In genomic region chr13:114269281-114269770, GRCh38 we compare ENCODE assay signal across 22 cellular contexts. TPM values are rescaled to one million over a fixed set of nuclear protein-coding genes. Genes with fewer than 3 reads are reported as not detected.
A peak's percentile ranks its signal among the peaks of the same experiment; 100 is the strongest.
DNase-seq lines count a peak whose midpoint lies in the region; ATAC-seq and TF ChIP-seq lines count a peak whose summit lies in the region.
"Had no signal": no experiment of that assay in that cellular context is flagged by ENCODE, and none has a peak within 500 bp of the region (broad histone marks: within the 10 kb centered on the region; RNA-seq: fewer than 3 reads in every experiment).

No MANE protein-coding gene starts in this region.

- H3K9me3 ChIP-seq in CD4-positive, alpha-beta T cell (ENCODE audit: control insufficient read depth, low read length) = no peaks in the 10 kb centered on the region
- no peaks in the 10 kb centered on the region for H3K9me3 ChIP-seq in CD8-positive, alpha-beta T cell (ENCODE audit: low read length)
- H3K9me3 ChIP-seq in naive thymus-derived CD4-positive, alpha-beta T cell (ENCODE audit: control insufficient read depth in 2 of 3, low read length in 3 of 3) = no peaks in the 10 kb centered on the region
- H3K9me3 ChIP-seq in vagina = no peaks in the 10 kb centered on the region
- H3K9me3 ChIP-seq: esophagus muscularis mucosa, left lung, sigmoid colon, thyroid gland had no signal

- CTCF ChIA-PET in CD4-positive, alpha-beta T cell (lab: Charles Lee) = no interaction called here
- CTCF ChIA-PET in CD8-positive, alpha-beta T cell (lab: Charles Lee) = interaction anchor here (0.7 to 1.2 kb wide), 2 partner anchors 8 to 13 kb away, joined by 3 read pairs; no protein-coding TSS in a partner anchor
- CTCF ChIA-PET in naive thymus-derived CD4-positive, alpha-beta T cell (lab: Charles Lee) = no interaction called here

- POLR2A ChIA-PET in CD4-positive, alpha-beta T cell (lab: Charles Lee) = interaction anchor here (1.4 kb wide), 1 partner anchor 10 kb away, joined by 5 read pairs; no protein-coding TSS in a partner anchor
- POLR2A ChIA-PET in CD8-positive, alpha-beta T cell (lab: Charles Lee) = interaction anchor here (1.4 to 2.4 kb wide), 2 partner anchors 11 to 12 kb away, joined by 4 to 6 read pairs; partner anchors contain the start of gene UPF3A
- POLR2A ChIA-PET in naive thymus-derived CD4-positive, alpha-beta T cell (lab: Charles Lee) = interaction anchor here (1.3 to 1.5 kb wide), 2 partner anchors 11 to 12 kb away, joined by 6 to 9 read pairs; partner anchors contain the start of gene UPF3A

- H3K4me3 ChIP-seq in CD8-positive, alpha-beta T cell (ENCODE audit: low read depth, low read length) = no peak overlapping the region
- H3K4me3 ChIP-seq in naive thymus-derived CD4-positive, alpha-beta T cell (ENCODE audit: low read length) = no peak overlapping the region
- no peak overlapping the region for H3K4me3 ChIP-seq in vagina
- H3K4me3 ChIP-seq: esophagus muscularis mucosa, hepatocyte, K562, left lung, sigmoid colon, thyroid gland had no signal

- in situ Hi-C loops in GM13977 (cut with MboI; ENCODE audit: low pct_unique_long_range_greater_than_20kb, low sequenced_read_pairs, unreplicated experiment) = no loop called here

- peaks cover 15% of the 10 kb centered on the region for H3K4me1 ChIP-seq in CD8-positive, alpha-beta T cell (ENCODE audit: insufficient read depth, low read length)
- H3K4me1 ChIP-seq in naive thymus-derived CD4-positive, alpha-beta T cell (ENCODE audit: control insufficient read depth in 2 of 2, insufficient read depth in 2 of 2, low read length in 2 of 2) = peaks cover 11 to 28% of the 10 kb centered on the region in 2 donors
- H3K4me1 ChIP-seq in vagina = no peaks in the 10 kb centered on the region
- H3K4me1 ChIP-seq: esophagus muscularis mucosa, left lung, sigmoid colon, thyroid gland had no signal

- H3K4me3 Mint-ChIP-seq in CD4-positive, alpha-beta T cell = no peak overlapping the region
- H3K4me3 Mint-ChIP-seq in CD8-positive, alpha-beta T cell = no peak overlapping the region
- H3K4me3 Mint-ChIP-seq in activated T-helper 1 cell treated with anti-CD3 and anti-CD28 coated beads, Interleukin-12 subunit alpha, Interleukin-12 subunit beta, Interleukin-2, Interleukin-4 antibody, amounts not matched to agents 30 ng/mL and 10 ng/mL and 1 ng/mL, durations not matched to agents 14 hours and 24 hours and 36 hours = no peak overlapping the region
- H3K4me3 Mint-ChIP-seq in naive thymus-derived CD4-positive, alpha-beta T cell = no peak overlapping the region
- H3K4me3 Mint-ChIP-seq: nephron had no signal

- H3K36me3 ChIP-seq in CD8-positive, alpha-beta T cell (ENCODE audit: insufficient read depth, low read length) = peaks cover 28% of the 10 kb centered on the region
- peaks cover 4 to 70% (median 17%) of the 10 kb centered on the region in 3 experiments for H3K36me3 ChIP-seq in naive thymus-derived CD4-positive, alpha-beta T cell (ENCODE audit: control insufficient read depth in 2 of 3, insufficient read depth in 3 of 3, low read length in 3 of 3)
- peaks cover 3 to 74% of the 10 kb centered on the region in 2 donors for H3K36me3 ChIP-seq in vagina

- H3K27me3 Mint-ChIP-seq in CD4-positive, alpha-beta T cell = no peaks in the 10 kb centered on the region
- H3K27me3 Mint-ChIP-seq in CD8-positive, alpha-beta T cell (ENCODE audit: low read depth) = no peaks in the 10 kb centered on the region
- H3K27me3 Mint-ChIP-seq in activated T-helper 1 cell treated with anti-CD3 and anti-CD28 coated beads, Interleukin-12 subunit alpha, Interleukin-12 subunit beta, Interleukin-2, Interleukin-4 antibody, amounts not matched to agents 30 ng/mL and 10 ng/mL and 1 ng/mL, durations not matched to agents 14 hours and 24 hours and 36 hours (ENCODE audit: insufficient read depth) = no peaks in the 10 kb centered on the region
- no peaks in the 10 kb centered on the region for H3K27me3 Mint-ChIP-seq in naive thymus-derived CD4-positive, alpha-beta T cell

- peaks cover 92% of the 10 kb centered on the region for H3K36me3 Mint-ChIP-seq in CD4-positive, alpha-beta T cell (ENCODE audit: low read depth)
- peaks cover 84% of the 10 kb centered on the region for H3K36me3 Mint-ChIP-seq in CD8-positive, alpha-beta T cell
- peaks cover 45% of the 10 kb centered on the region for H3K36me3 Mint-ChIP-seq in activated T-helper 1 cell treated with anti-CD3 and anti-CD28 coated beads, Interleukin-12 subunit alpha, Interleukin-12 subunit beta, Interleukin-2, Interleukin-4 antibody, amounts not matched to agents 30 ng/mL and 10 ng/mL and 1 ng/mL, durations not matched to agents 14 hours and 24 hours and 36 hours (ENCODE audit: low read depth)
- H3K36me3 Mint-ChIP-seq in naive thymus-derived CD4-positive, alpha-beta T cell = peaks cover 11 to 57% (median 47%) of the 10 kb centered on the region in 5 donors

- no peak for TF ChIP-seq CTCF in CD4-positive, alpha-beta T cell (IDR thresholded peaks at IDR 0.05)
- TF ChIP-seq CTCF in CD8-positive, alpha-beta T cell (IDR thresholded peaks at IDR 0.05) = no peak
- TF ChIP-seq CTCF in GM13977 (IDR thresholded peaks at IDR 0.05; ENCODE audit: extremely low read depth, insufficient read depth, missing control alignments) (no peak), vagina (IDR thresholded peaks at IDR 0.05) (no peak)

- peaks cover 13% of the 10 kb centered on the region for H3K4me1 Mint-ChIP-seq in CD4-positive, alpha-beta T cell (ENCODE audit: low read depth)
- peaks cover 21% of the 10 kb centered on the region for H3K4me1 Mint-ChIP-seq in CD8-positive, alpha-beta T cell (ENCODE audit: low read depth)
- H3K4me1 Mint-ChIP-seq in activated T-helper 1 cell treated with anti-CD3 and anti-CD28 coated beads, Interleukin-12 subunit alpha, Interleukin-12 subunit beta, Interleukin-2, Interleukin-4 antibody, amounts not matched to agents 30 ng/mL and 10 ng/mL and 1 ng/mL, durations not matched to agents 14 hours and 24 hours and 36 hours (ENCODE audit: low read depth) = peaks cover 28% of the 10 kb centered on the region
- peaks cover 0 to 21% (median 9%) of the 10 kb centered on the region in 7 donors for H3K4me1 Mint-ChIP-seq in naive thymus-derived CD4-positive, alpha-beta T cell
- H3K4me1 Mint-ChIP-seq: nephron had no signal

- no peak for TF ChIP-seq POLR2A in vagina (IDR thresholded peaks at IDR 0.05)

- DNase-seq in CD4-positive, alpha-beta T cell = no peak
- DNase-seq in CD8-positive, alpha-beta T cell = no peak
- DNase-seq in activated T-helper 1 cell treated with anti-CD3 and anti-CD28 coated beads, Interleukin-12 subunit alpha, Interleukin-12 subunit beta, Interleukin-2, Interleukin-4 antibody, amounts not matched to agents 30 ng/mL and 10 ng/mL and 1 ng/mL, durations not matched to agents 14 hours and 24 hours and 36 hours (ENCODE audit: low spot score) = no peak
- no peak for DNase-seq in naive thymus-derived CD4-positive, alpha-beta T cell
- DNase-seq in GM13977 (ENCODE audit: low spot score) (no peak), vagina (ENCODE audit: extremely low spot score in 2 of 2) (no peak)
- DNase-seq: activated CD4-positive, CD25-positive, alpha-beta regulatory T cell; activated CD8-positive, alpha-beta memory T cell treated with anti-CD3 and anti-CD28 coated beads, Interleukin-2, amount 50 U/mL, for 48 hours; brain microvascular endothelial cell; DMS79; effector CD8-positive, alpha-beta T cell; left lung; NCI-H524 treated with DMSO at 0.1 percent for 48 hours; sigmoid colon; thyroid gland had no signal

- ATAC-seq in CD4-positive, alpha-beta T cell (ENCODE audit: poor library complexity) = no peak
- no peak for ATAC-seq in CD8-positive, alpha-beta T cell
- ATAC-seq in naive thymus-derived CD4-positive, alpha-beta T cell = no peak
- no peak for ATAC-seq in GM21447 (IDR thresholded peaks at IDR 0.05; ENCODE audit: unreplicated experiment)
- ATAC-seq: K562, left lung, SK-N-SH treated with all-trans-retinoic acid at 6 μM for 48 hours had no signal

- H3K9me3 Mint-ChIP-seq in CD4-positive, alpha-beta T cell = no peaks in the 10 kb centered on the region
- H3K9me3 Mint-ChIP-seq in CD8-positive, alpha-beta T cell = no peaks in the 10 kb centered on the region
- no peaks in the 10 kb centered on the region for H3K9me3 Mint-ChIP-seq in activated T-helper 1 cell treated with anti-CD3 and anti-CD28 coated beads, Interleukin-12 subunit alpha, Interleukin-12 subunit beta, Interleukin-2, Interleukin-4 antibody, amounts not matched to agents 30 ng/mL and 10 ng/mL and 1 ng/mL, durations not matched to agents 14 hours and 24 hours and 36 hours
- peaks cover 0 to 3% (median 0%) of the 10 kb centered on the region in 11 donors for H3K9me3 Mint-ChIP-seq in naive thymus-derived CD4-positive, alpha-beta T cell
- H3K9me3 Mint-ChIP-seq: nephron had no signal

- intact Hi-C loops in CD4-positive, alpha-beta T cell (cut with DNase I, micrococcal nuclease) = no loop called here
- intact Hi-C loops in CD8-positive, alpha-beta T cell (cut with DNase I, micrococcal nuclease) = no loop called here
- intact Hi-C loops in activated T-helper 1 cell treated with anti-CD3 and anti-CD28 coated beads, Interleukin-12 subunit alpha, Interleukin-12 subunit beta, Interleukin-2, Interleukin-4 antibody, amounts not matched to agents 30 ng/mL and 10 ng/mL and 1 ng/mL, durations not matched to agents 14 hours and 24 hours and 36 hours (cut with micrococcal nuclease) = no loop called here
- intact Hi-C loops in naive thymus-derived CD4-positive, alpha-beta T cell (cut with micrococcal nuclease) = no loop called here
- intact Hi-C loops in vagina (cut with DNase I) = no loop called here

- peak overlapping the region; percentile 49 for H3K27ac Mint-ChIP-seq in CD4-positive, alpha-beta T cell
- peak overlapping the region; percentile 90 for H3K27ac Mint-ChIP-seq in CD8-positive, alpha-beta T cell
- H3K27ac Mint-ChIP-seq in activated T-helper 1 cell treated with anti-CD3 and anti-CD28 coated beads, Interleukin-12 subunit alpha, Interleukin-12 subunit beta, Interleukin-2, Interleukin-4 antibody, amounts not matched to agents 30 ng/mL and 10 ng/mL and 1 ng/mL, durations not matched to agents 14 hours and 24 hours and 36 hours = peak overlapping the region; percentile 21
- peak overlapping the region in 5 of 9 donors; percentile 12 to 56 (median 48) for H3K27ac Mint-ChIP-seq in naive thymus-derived CD4-positive, alpha-beta T cell
- H3K27ac Mint-ChIP-seq: nephron had no signal

- no peaks in the 10 kb centered on the region for H3K27me3 ChIP-seq in CD4-positive, alpha-beta T cell (ENCODE audit: control insufficient read depth, insufficient read depth, low read length)
- H3K27me3 ChIP-seq in CD8-positive, alpha-beta T cell (ENCODE audit: insufficient read depth, low read length) = no peaks in the 10 kb centered on the region
- no peaks in the 10 kb centered on the region for H3K27me3 ChIP-seq in naive thymus-derived CD4-positive, alpha-beta T cell (ENCODE audit: control insufficient read depth in 2 of 2, insufficient read depth in 2 of 2, low read length in 2 of 2)
- H3K27me3 ChIP-seq in vagina = no peaks in the 10 kb centered on the region
- H3K27me3 ChIP-seq: brain microvascular endothelial cell, esophagus muscularis mucosa, hepatocyte, left lung, sigmoid colon, thyroid gland had no signal

- H3K27ac ChIP-seq in CD4-positive, alpha-beta T cell (ENCODE audit: low read depth, low read length) = no peak overlapping the region
- no peak overlapping the region for H3K27ac ChIP-seq in CD8-positive, alpha-beta T cell (ENCODE audit: low read depth, low read length)
- H3K27ac ChIP-seq in naive thymus-derived CD4-positive, alpha-beta T cell (ENCODE audit: low read depth, low read length) = no peak overlapping the region
- H3K27ac ChIP-seq in vagina = no peak overlapping the region
- H3K27ac ChIP-seq: brain microvascular endothelial cell, esophagus muscularis mucosa, hepatocyte, left lung, RWPE1, sigmoid colon, thyroid gland had no signal

RNA-seq across cellular contexts. Expression of gene UPF3A, which starts 12.1 kb away (rescaled TPM):
- total RNA-seq in CD4-positive, alpha-beta T cell = 10 to 100 TPM; 31.8 TPM
- total RNA-seq in CD8-positive, alpha-beta T cell = 10 to 100 TPM; 33.3 to 37.0 TPM
- total RNA-seq in activated T-helper 1 cell treated with anti-CD3 and anti-CD28 coated beads, Interleukin-12 subunit alpha, Interleukin-12 subunit beta, Interleukin-2, Interleukin-4 antibody, amounts not matched to agents 30 ng/mL and 10 ng/mL and 1 ng/mL, durations not matched to agents 14 hours and 24 hours and 36 hours = 45.9 and 48.3 TPM in 2 replicates
- 10 to 100 TPM; 30.1 to 88.7 (median 62.9) TPM for total RNA-seq in naive thymus-derived CD4-positive, alpha-beta T cell
- polyA plus RNA-seq in naive thymus-derived CD4-positive, alpha-beta T cell = 10 to 100 TPM; 12.3 to 24.4 TPM
- 31.2 TPM for total RNA-seq in vagina

RNA-seq across cellular contexts. Expression of gene CDC16, which starts 34.6 kb away (rescaled TPM):
- total RNA-seq in CD4-positive, alpha-beta T cell = 10 to 100 TPM; 68.4 to 69.4 TPM
- total RNA-seq in CD8-positive, alpha-beta T cell = 10 to 100 TPM; 55.6 to 56.2 TPM
- total RNA-seq in activated T-helper 1 cell treated with anti-CD3 and anti-CD28 coated beads, Interleukin-12 subunit alpha, Interleukin-12 subunit beta, Interleukin-2, Interleukin-4 antibody, amounts not matched to agents 30 ng/mL and 10 ng/mL and 1 ng/mL, durations not matched to agents 14 hours and 24 hours and 36 hours = 91.4 and 93.2 TPM in 2 replicates
- total RNA-seq in naive thymus-derived CD4-positive, alpha-beta T cell = 100 to 1,000 TPM in 2 of 5 experiments, 10 to 100 TPM in 3; 66.0 to 108 (median 88.7) TPM
- 10 to 100 TPM; 20.1 to 20.9 TPM for polyA plus RNA-seq in naive thymus-derived CD4-positive, alpha-beta T cell
- 60.9 TPM for total RNA-seq in vagina

RNA-seq across cellular contexts. Expression of gene CHAMP1, which starts 45.0 kb away (rescaled TPM):
- total RNA-seq in CD4-positive, alpha-beta T cell = 10 to 100 TPM; 11.0 to 12.2 TPM
- 10 to 100 TPM; 10.8 to 14.2 TPM for total RNA-seq in CD8-positive, alpha-beta T cell
- 40.5 and 42.3 TPM in 2 replicates for total RNA-seq in activated T-helper 1 cell treated with anti-CD3 and anti-CD28 coated beads, Interleukin-12 subunit alpha, Interleukin-12 subunit beta, Interleukin-2, Interleukin-4 antibody, amounts not matched to agents 30 ng/mL and 10 ng/mL and 1 ng/mL, durations not matched to agents 14 hours and 24 hours and 36 hours
- 10 to 100 TPM in 4 of 5 experiments, 1 to 10 TPM in 1; 9.1 to 31.3 (median 24.0) TPM for total RNA-seq in naive thymus-derived CD4-positive, alpha-beta T cell
- 10 to 100 TPM in 1 of 2 donors, 1 to 10 TPM in 1; 9.8 to 13.3 TPM for polyA plus RNA-seq in naive thymus-derived CD4-positive, alpha-beta T cell
- 19.9 TPM for total RNA-seq in vagina

Comparison
In these comparisons a context has a peak if more than half of its experiments do, and no peak if none do; other contexts are left out.
1. H3K27ac Mint-ChIP-seq: peak in every context shown above with its lines; median percentile 90 in CD8-positive, alpha-beta T cell; 49 in CD4-positive, alpha-beta T cell; 48 in naive thymus-derived CD4-positive, alpha-beta T cell; 21 in activated T-helper 1 cell treated with anti-CD3 and anti-CD28 coated beads, Interleukin-12 subunit alpha, Interleukin-12 subunit beta, Interleukin-2, Interleukin-4 antibody, amounts not matched to agents 30 ng/mL and 10 ng/mL and 1 ng/mL, durations not matched to agents 14 hours and 24 hours and 36 hours.